ENCODE assay signal across 8 cellular contexts in genomic region chrX:68511255-68511654, GRCh38. TPM values are rescaled to one million over a fixed set of nuclear protein-coding genes. Genes with fewer than 3 reads are reported as not detected.
DNase-seq lines count a peak whose midpoint lies in the region; ATAC-seq, FAIRE-seq and TF ChIP-seq lines count a peak whose summit lies in the region.

No MANE protein-coding gene starts in this region.

- H3K4me2 ChIP-seq in A549: no peak overlapping the region
- no peak overlapping the region for H3K4me2 ChIP-seq in MM.1S (ENCODE audit: low read depth, low read length)

- H3K4me3 Mint-ChIP-seq in activated B cell treated with CpG ODN at 0.5 μM for 24 hours: no peak overlapping the region
- H3K4me3 Mint-ChIP-seq in stimulated activated naive CD8-positive, alpha-beta T cell treated with anti-CD3 and anti-CD28 coated beads, Interleukin-15, amount 100 ng/mL, for 72 hours: no peak overlapping the region

- TF ChIP-seq POLR2A in A549 (IDR thresholded peaks at IDR 0.05; ENCODE audit: low read length): no peak

- no peak overlapping the region for H3K27ac Mint-ChIP-seq in activated B cell treated with CpG ODN at 0.5 μM for 24 hours
- H3K27ac Mint-ChIP-seq in stimulated activated naive CD8-positive, alpha-beta T cell treated with anti-CD3 and anti-CD28 coated beads, Interleukin-15, amount 100 ng/mL, for 72 hours: no peak overlapping the region

- peaks cover 20% of the 10 kb centered on the region for H3K79me2 ChIP-seq in MM.1S (ENCODE audit: low read length)

- TF ChIP-seq EP300 in A549 (IDR thresholded peaks at IDR 0.05): no peak

- H3K9ac ChIP-seq in MM.1S (ENCODE audit: low read length): no peak overlapping the region

- intact Hi-C loops in activated B cell treated with CpG ODN at 0.5 μM for 24 hours (cut with micrococcal nuclease): loop anchor here (1.0 to 10.0 kb wide), 5 partner anchors 204 to 776 kb away; partner anchors contain the start of gene EFNB1

- H3K4me1 ChIP-seq in A549: peaks cover 7% of the 10 kb centered on the region; the same call in 1 of the 3 replicates
- no peaks in the 10 kb centered on the region for H3K4me1 ChIP-seq in MM.1S (ENCODE audit: low read length)

- peaks cover 20% of the 10 kb centered on the region for H3K4me1 Mint-ChIP-seq in activated B cell treated with CpG ODN at 0.5 μM for 24 hours
- H3K4me1 Mint-ChIP-seq in stimulated activated naive CD8-positive, alpha-beta T cell treated with anti-CD3 and anti-CD28 coated beads, Interleukin-15, amount 100 ng/mL, for 72 hours: peaks cover 24% of the 10 kb centered on the region

- H3K27me3 ChIP-seq in MM.1S (replicated peaks; ENCODE audit: insufficient read depth, low read length): no peaks in the 10 kb centered on the region

- 1% methylated on average over 3 of the region's 3 CpGs for WGBS in A549 (ENCODE audit: missing lambda C conversion rate)

- H2AFZ ChIP-seq in MM.1S (ENCODE audit: low read length): no peak overlapping the region

- no peaks in the 10 kb centered on the region for H4K20me1 ChIP-seq in MM.1S (ENCODE audit: insufficient read depth, low read length)

- POLR2A ChIA-PET in A549 (lab: Yijun Ruan, JAX) (no interaction called here), activated B cell treated with CpG ODN at 0.5 μM for 24 hours (lab: Charles Lee) (no interaction called here)

- TF ChIP-seq CTCF in A549 (IDR thresholded peaks at IDR 0.05) (peak; percentile 79), D721Med (IDR thresholded peaks at IDR 0.05; ENCODE audit: insufficient read depth, missing control alignments) (peak; percentile 68), MM.1S (IDR thresholded peaks at IDR 0.05; ENCODE audit: low read length) (peak; percentile 76), activated B cell treated with CpG ODN at 0.5 μM for 24 hours (IDR thresholded peaks at IDR 0.05) (peak; percentile 16)

- H3K9me3 ChIP-seq in A549: no peaks in the 10 kb centered on the region
- no peaks in the 10 kb centered on the region for H3K9me3 ChIP-seq in MM.1S (replicated peaks; ENCODE audit: insufficient read depth, low read length)

- DNase-seq in A549 (ENCODE audit: low read depth in 1 of 2, low spot score in 1 of 2) (peak; percentile 7 to 52), D721Med (ENCODE audit: insufficient read length, low spot score) (no peak), MM.1S (peak; percentile 46), activated B cell treated with CpG ODN at 0.5 μM for 24 hours (no peak), hepatic stellate cell (ENCODE audit: low spot score) (peak; percentile 32)
- DNase-seq in stimulated activated naive CD8-positive, alpha-beta T cell treated with anti-CD3 and anti-CD28 coated beads, Interleukin-15, amount 100 ng/mL, for 72 hours: peak; percentile 11 to 14

- ATAC-seq in A549 (peak; percentile 66 to 76; a peak in 3 of 6 replicates), GM21723 (IDR thresholded peaks at IDR 0.05; ENCODE audit: unreplicated experiment) (peak; percentile 85), activated B cell treated with CpG ODN at 0.5 μM for 24 hours (ENCODE audit: low read depth) (peak; percentile 68), HG03039 (IDR thresholded peaks at IDR 0.05; ENCODE audit: unreplicated experiment) (no peak)
- no peak for ATAC-seq in stimulated activated naive CD8-positive, alpha-beta T cell treated with anti-CD3 and anti-CD28 coated beads, Interleukin-15, amount 100 ng/mL, for 72 hours

- peak; percentile 59 for FAIRE-seq in A549 (lab: Jason Lieb, UNC)
- FAIRE-seq in D721Med (lab: Jason Lieb, UNC): no peak

- TF ChIP-seq RAD21 in A549 (conservative IDR thresholded peaks at IDR 0.05 in 1 of 2, IDR thresholded peaks at IDR 0.05 in 1 of 2): peak; percentile 77 to 78

- H3K36me3 Mint-ChIP-seq in activated B cell treated with CpG ODN at 0.5 μM for 24 hours (ENCODE audit: low read depth): peaks cover 36% of the 10 kb centered on the region

- no peaks in the 10 kb centered on the region for H3K9me2 ChIP-seq in MM.1S (replicated peaks; ENCODE audit: insufficient read depth, low read length)

- H3F3A ChIP-seq in MM.1S (ENCODE audit: insufficient read depth, low read length): no peaks in the 10 kb centered on the region

- CTCF ChIA-PET in A549 (lab: Yijun Ruan, JAX): interaction anchor here (0.7 to 2.3 kb wide), 13 partner anchors 10 to 742 kb away, joined by 3 to 17 read pairs (median 5); no protein-coding TSS in a partner anchor
- CTCF ChIA-PET in activated B cell treated with CpG ODN at 0.5 μM for 24 hours (lab: Charles Lee): interaction anchor here (1.1 kb wide), 1 partner anchor 876 kb away, joined by 3 read pairs; no protein-coding TSS in a partner anchor

- no peaks in the 10 kb centered on the region for H3K27me3 Mint-ChIP-seq in activated B cell treated with CpG ODN at 0.5 μM for 24 hours
- no peaks in the 10 kb centered on the region for H3K27me3 Mint-ChIP-seq in stimulated activated naive CD8-positive, alpha-beta T cell treated with anti-CD3 and anti-CD28 coated beads, Interleukin-15, amount 100 ng/mL, for 72 hours

- H3K27ac ChIP-seq in A549 (no peak overlapping the region), MM.1S (ENCODE audit: low read length) (no peak overlapping the region)

- no peaks in the 10 kb centered on the region for H3K9me3 Mint-ChIP-seq in activated B cell treated with CpG ODN at 0.5 μM for 24 hours
- H3K9me3 Mint-ChIP-seq in stimulated activated naive CD8-positive, alpha-beta T cell treated with anti-CD3 and anti-CD28 coated beads, Interleukin-15, amount 100 ng/mL, for 72 hours: no peaks in the 10 kb centered on the region

- no peaks in the 10 kb centered on the region; the same call in 1 of the 2 replicates for H3K36me3 ChIP-seq in MM.1S (replicated peaks; ENCODE audit: insufficient read depth, low read length)

- H3K4me3 ChIP-seq in A549 (no peak overlapping the region), MM.1S (ENCODE audit: low read length) (no peak overlapping the region)

TF ChIP-seq in A549, 52 proteins besides CTCF, POLR2A, EP300 and RAD21:
- TF ChIP-seq, protein P1, sequence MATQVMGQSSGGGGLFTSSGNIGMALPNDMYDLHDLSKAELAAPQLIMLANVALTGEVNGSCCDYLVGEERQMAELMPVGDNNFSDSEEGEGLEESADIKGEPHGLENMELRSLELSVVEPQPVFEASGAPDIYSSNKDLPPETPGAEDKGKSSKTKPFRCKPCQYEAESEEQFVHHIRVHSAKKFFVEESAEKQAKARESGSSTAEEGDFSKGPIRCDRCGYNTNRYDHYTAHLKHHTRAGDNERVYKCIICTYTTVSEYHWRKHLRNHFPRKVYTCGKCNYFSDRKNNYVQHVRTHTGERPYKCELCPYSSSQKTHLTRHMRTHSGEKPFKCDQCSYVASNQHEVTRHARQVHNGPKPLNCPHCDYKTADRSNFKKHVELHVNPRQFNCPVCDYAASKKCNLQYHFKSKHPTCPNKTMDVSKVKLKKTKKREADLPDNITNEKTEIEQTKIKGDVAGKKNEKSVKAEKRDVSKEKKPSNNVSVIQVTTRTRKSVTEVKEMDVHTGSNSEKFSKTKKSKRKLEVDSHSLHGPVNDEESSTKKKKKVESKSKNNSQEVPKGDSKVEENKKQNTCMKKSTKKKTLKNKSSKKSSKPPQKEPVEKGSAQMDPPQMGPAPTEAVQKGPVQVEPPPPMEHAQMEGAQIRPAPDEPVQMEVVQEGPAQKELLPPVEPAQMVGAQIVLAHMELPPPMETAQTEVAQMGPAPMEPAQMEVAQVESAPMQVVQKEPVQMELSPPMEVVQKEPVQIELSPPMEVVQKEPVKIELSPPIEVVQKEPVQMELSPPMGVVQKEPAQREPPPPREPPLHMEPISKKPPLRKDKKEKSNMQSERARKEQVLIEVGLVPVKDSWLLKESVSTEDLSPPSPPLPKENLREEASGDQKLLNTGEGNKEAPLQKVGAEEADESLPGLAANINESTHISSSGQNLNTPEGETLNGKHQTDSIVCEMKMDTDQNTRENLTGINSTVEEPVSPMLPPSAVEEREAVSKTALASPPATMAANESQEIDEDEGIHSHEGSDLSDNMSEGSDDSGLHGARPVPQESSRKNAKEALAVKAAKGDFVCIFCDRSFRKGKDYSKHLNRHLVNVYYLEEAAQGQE (IDR thresholded peaks at IDR 0.05): no peak
- no peak for TF ChIP-seq JUN (IDR thresholded peaks at IDR 0.05)
- TF ChIP-seq CBX8 (IDR thresholded peaks at IDR 0.05): no peak
- no peak for TF ChIP-seq ESRRA (IDR thresholded peaks at IDR 0.05; ENCODE audit: borderline replicate concordance, low read length)
- peak; percentile 87 for TF ChIP-seq SMC3 (IDR thresholded peaks at IDR 0.05)

RNA-seq across cellular contexts. Expression of gene YIPF6, which starts 12.4 kb away (rescaled TPM):
- polyA plus RNA-seq in A549 (2011; rRNA removed) (58.9 and 59.2 TPM in 2 replicates), A549 (2017; fragmentation: RNase III; extraction: RNeasy Plus Mini Kit Qiagen cat#74134 plus additional on column Dnase treatment) (26.6 to 27.8 TPM (median 26.9 TPM) in 3 replicates)
- polyA plus RNA-seq in A549 (2012; cell fraction: cytosol; rRNA removed): 7.8 and 9.6 TPM in 2 replicates
- 2.7 and 5.7 TPM in 2 replicates for polyA plus RNA-seq in A549 (2012; cell fraction: nucleus; rRNA removed)
- polyA minus RNA-seq in A549 (2011; rRNA and poly(A)+ RNA removed): 22.9 and 24.3 TPM in 2 replicates
- total RNA-seq in activated B cell treated with CpG ODN at 0.5 μM for 24 hours: 17.9 and 20.2 TPM in 2 replicates

Comparison
In these comparisons a context has a peak if more than half of its experiments do, and no peak if none do; other contexts are left out.
1. ATAC-seq: peak in A549 (2 of 2), GM21723 (single experiment) and activated B cell treated with CpG ODN at 0.5 μM for 24 hours (single experiment); none in stimulated activated naive CD8-positive, alpha-beta T cell treated with anti-CD3 and anti-CD28 coated beads, Interleukin-15, amount 100 ng/mL, for 72 hours (single experiment) and HG03039 (single experiment).
2. DNase-seq: peak in A549 (2 of 2), MM.1S (single experiment), hepatic stellate cell (single experiment) and stimulated activated naive CD8-positive, alpha-beta T cell treated with anti-CD3 and anti-CD28 coated beads, Interleukin-15, amount 100 ng/mL, for 72 hours (2 of 2); none in D721Med (single experiment) and activated B cell treated with CpG ODN at 0.5 μM for 24 hours (single experiment).
3. CTCF ChIP-seq: peak in every context shown above with its lines; median percentile 79 in A549; 76 in MM.1S; 68 in D721Med; 16 in activated B cell treated with CpG ODN at 0.5 μM for 24 hours.